Comparison of ENCODE assay signal across 1 cellular context in the genomic region with DNA sequence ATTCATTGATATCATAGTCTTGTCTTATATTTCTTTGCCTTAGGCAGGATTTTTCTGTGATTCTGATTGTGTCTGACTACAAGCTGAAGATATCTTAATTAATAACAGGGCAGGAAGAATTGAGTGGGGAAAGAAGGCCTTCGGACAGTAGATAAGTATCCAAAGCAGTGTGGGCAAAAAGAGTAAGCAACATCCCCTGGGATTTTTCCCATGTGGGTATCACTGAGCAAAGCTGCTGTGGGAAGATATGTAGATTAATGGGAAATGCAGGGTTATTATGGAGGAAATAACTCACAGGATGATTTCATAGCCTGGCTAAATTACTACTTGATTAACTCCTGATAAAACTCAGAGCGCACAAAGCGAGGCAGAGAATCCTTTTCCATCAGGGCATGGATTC.
TF ChIP-seq lines count a peak whose summit lies in the region.

No MANE protein-coding gene starts in this region.

TF ChIP-seq in SK-N-SH, 30 proteins besides CTCF, POLR2A, EP300 and RAD21 (continued from another document):
- TF ChIP-seq POLR2AphosphoS5 (IDR thresholded peaks at IDR 0.05; ENCODE audit: low read depth, low read length) = 0 out of 2 replicates have a peak, but pooled peaks have one; percentile 41
- peak; percentile 60; the same call in 1 of the 2 replicates for TF ChIP-seq TCF12 (IDR thresholded peaks at IDR 0.05)
- TF ChIP-seq FOXJ3 (CRISPR knock-in tag; IDR thresholded peaks at IDR 0.05) = no peak
- TF ChIP-seq, protein P1, sequence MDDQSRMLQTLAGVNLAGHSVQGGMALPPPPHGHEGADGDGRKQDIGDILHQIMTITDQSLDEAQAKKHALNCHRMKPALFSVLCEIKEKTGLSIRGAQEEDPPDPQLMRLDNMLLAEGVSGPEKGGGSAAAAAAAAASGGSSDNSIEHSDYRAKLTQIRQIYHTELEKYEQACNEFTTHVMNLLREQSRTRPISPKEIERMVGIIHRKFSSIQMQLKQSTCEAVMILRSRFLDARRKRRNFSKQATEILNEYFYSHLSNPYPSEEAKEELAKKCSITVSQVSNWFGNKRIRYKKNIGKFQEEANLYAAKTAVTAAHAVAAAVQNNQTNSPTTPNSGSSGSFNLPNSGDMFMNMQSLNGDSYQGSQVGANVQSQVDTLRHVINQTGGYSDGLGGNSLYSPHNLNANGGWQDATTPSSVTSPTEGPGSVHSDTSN (IDR thresholded peaks at IDR 0.05) = no peak; the same call in 1 of the 2 replicates
- TF ChIP-seq EZH2phosphoT487 (IDR thresholded peaks at IDR 0.05; ENCODE audit: borderline replicate concordance, low read depth) = no peak
- TF ChIP-seq, protein P2, sequence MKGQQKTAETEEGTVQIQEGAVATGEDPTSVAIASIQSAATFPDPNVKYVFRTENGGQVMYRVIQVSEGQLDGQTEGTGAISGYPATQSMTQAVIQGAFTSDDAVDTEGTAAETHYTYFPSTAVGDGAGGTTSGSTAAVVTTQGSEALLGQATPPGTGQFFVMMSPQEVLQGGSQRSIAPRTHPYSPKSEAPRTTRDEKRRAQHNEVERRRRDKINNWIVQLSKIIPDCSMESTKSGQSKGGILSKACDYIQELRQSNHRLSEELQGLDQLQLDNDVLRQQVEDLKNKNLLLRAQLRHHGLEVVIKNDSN (IDR thresholded peaks at IDR 0.05; ENCODE audit: borderline replicate concordance, low read depth) = no peak
- TF ChIP-seq RFX5 (IDR thresholded peaks at IDR 0.05; ENCODE audit: low read length) = no peak
- TF ChIP-seq, protein P3, sequence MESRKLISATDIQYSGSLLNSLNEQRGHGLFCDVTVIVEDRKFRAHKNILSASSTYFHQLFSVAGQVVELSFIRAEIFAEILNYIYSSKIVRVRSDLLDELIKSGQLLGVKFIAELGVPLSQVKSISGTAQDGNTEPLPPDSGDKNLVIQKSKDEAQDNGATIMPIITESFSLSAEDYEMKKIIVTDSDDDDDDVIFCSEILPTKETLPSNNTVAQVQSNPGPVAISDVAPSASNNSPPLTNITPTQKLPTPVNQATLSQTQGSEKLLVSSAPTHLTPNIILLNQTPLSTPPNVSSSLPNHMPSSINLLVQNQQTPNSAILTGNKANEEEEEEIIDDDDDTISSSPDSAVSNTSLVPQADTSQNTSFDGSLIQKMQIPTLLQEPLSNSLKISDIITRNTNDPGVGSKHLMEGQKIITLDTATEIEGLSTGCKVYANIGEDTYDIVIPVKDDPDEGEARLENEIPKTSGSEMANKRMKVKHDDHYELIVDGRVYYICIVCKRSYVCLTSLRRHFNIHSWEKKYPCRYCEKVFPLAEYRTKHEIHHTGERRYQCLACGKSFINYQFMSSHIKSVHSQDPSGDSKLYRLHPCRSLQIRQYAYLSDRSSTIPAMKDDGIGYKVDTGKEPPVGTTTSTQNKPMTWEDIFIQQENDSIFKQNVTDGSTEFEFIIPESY (IDR thresholded peaks at IDR 0.05; ENCODE audit: borderline replicate concordance, low read depth) = no peak
- TF ChIP-seq TEAD4 (IDR thresholded peaks at IDR 0.05; ENCODE audit: borderline replicate concordance, insufficient read depth) = 0 out of 2 replicates have a peak, but pooled peaks have one; percentile 34
- TF ChIP-seq SIN3A (IDR thresholded peaks at IDR 0.05; ENCODE audit: borderline replicate concordance, low read depth, low read length) = no peak
- TF ChIP-seq YY1 (IDR thresholded peaks at IDR 0.05; ENCODE audit: low read depth) = no peak
- TF ChIP-seq SMC3 (IDR thresholded peaks at IDR 0.05; ENCODE audit: low read depth, low read length) = no peak
- peak; percentile 19; the same call in 1 of the 2 replicates for TF ChIP-seq JUND (IDR thresholded peaks at IDR 0.05)
- TF ChIP-seq, protein P4, sequence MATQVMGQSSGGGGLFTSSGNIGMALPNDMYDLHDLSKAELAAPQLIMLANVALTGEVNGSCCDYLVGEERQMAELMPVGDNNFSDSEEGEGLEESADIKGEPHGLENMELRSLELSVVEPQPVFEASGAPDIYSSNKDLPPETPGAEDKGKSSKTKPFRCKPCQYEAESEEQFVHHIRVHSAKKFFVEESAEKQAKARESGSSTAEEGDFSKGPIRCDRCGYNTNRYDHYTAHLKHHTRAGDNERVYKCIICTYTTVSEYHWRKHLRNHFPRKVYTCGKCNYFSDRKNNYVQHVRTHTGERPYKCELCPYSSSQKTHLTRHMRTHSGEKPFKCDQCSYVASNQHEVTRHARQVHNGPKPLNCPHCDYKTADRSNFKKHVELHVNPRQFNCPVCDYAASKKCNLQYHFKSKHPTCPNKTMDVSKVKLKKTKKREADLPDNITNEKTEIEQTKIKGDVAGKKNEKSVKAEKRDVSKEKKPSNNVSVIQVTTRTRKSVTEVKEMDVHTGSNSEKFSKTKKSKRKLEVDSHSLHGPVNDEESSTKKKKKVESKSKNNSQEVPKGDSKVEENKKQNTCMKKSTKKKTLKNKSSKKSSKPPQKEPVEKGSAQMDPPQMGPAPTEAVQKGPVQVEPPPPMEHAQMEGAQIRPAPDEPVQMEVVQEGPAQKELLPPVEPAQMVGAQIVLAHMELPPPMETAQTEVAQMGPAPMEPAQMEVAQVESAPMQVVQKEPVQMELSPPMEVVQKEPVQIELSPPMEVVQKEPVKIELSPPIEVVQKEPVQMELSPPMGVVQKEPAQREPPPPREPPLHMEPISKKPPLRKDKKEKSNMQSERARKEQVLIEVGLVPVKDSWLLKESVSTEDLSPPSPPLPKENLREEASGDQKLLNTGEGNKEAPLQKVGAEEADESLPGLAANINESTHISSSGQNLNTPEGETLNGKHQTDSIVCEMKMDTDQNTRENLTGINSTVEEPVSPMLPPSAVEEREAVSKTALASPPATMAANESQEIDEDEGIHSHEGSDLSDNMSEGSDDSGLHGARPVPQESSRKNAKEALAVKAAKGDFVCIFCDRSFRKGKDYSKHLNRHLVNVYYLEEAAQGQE (IDR thresholded peaks at IDR 0.05; ENCODE audit: low read depth, low read length) = no peak
- TF ChIP-seq GABPA (IDR thresholded peaks at IDR 0.05; ENCODE audit: low read depth) = no peak
- TF ChIP-seq, protein P5, sequence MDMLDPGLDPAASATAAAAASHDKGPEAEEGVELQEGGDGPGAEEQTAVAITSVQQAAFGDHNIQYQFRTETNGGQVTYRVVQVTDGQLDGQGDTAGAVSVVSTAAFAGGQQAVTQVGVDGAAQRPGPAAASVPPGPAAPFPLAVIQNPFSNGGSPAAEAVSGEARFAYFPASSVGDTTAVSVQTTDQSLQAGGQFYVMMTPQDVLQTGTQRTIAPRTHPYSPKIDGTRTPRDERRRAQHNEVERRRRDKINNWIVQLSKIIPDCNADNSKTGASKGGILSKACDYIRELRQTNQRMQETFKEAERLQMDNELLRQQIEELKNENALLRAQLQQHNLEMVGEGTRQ (IDR thresholded peaks at IDR 0.05; ENCODE audit: borderline replicate concordance, low read depth, low read length) = no peak
- peak; percentile 70 for TF ChIP-seq CHD2 (IDR thresholded peaks at IDR 0.05; ENCODE audit: low read length, partially characterized antibody)
- TF ChIP-seq MXI1 (IDR thresholded peaks at IDR 0.05; ENCODE audit: low read depth, low read length) = 0 out of 2 replicates have a peak, but pooled peaks have one; percentile 45
- TF ChIP-seq MEF2A (IDR thresholded peaks at IDR 0.05; ENCODE audit: borderline replicate concordance, low read depth) = no peak
- TF ChIP-seq, protein P6, sequence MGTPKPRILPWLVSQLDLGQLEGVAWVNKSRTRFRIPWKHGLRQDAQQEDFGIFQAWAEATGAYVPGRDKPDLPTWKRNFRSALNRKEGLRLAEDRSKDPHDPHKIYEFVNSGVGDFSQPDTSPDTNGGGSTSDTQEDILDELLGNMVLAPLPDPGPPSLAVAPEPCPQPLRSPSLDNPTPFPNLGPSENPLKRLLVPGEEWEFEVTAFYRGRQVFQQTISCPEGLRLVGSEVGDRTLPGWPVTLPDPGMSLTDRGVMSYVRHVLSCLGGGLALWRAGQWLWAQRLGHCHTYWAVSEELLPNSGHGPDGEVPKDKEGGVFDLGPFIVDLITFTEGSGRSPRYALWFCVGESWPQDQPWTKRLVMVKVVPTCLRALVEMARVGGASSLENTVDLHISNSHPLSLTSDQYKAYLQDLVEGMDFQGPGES (IDR thresholded peaks at IDR 0.05; ENCODE audit: low read depth, low read length) = no peak
